ENCODE assay signal across 8 cellular contexts in genomic region chr20:46111028-46111835, GRCh38.
DNase-seq lines count a peak whose midpoint lies in the region; ATAC-seq and FAIRE-seq lines count a peak whose summit lies in the region.

No MANE protein-coding gene starts in this region.

- peak; percentile 35 for ATAC-seq in HG03571 (IDR thresholded peaks at IDR 0.05; ENCODE audit: unreplicated experiment)
- no peak for ATAC-seq in GM19467 (IDR thresholded peaks at IDR 0.05; ENCODE audit: unreplicated experiment)

- DNase-seq in Ammon's horn (ENCODE audit: low spot score) (peak; percentile 66), GM19239 (ENCODE audit: insufficient read length, low spot score) (no peak), germinal center (ENCODE audit: low spot score) (peak; percentile 64), NCI-H1092 (lab: John Stamatoyannopoulos, UW) (no peak), NCI-H2107 (lab: John Stamatoyannopoulos, UW) (no peak), iPS-NIHi11 (ENCODE audit: low spot score) (no peak)

- FAIRE-seq in GM19239 (lab: Jason Lieb, UNC) = peak; percentile 99

Comparison
In these comparisons a context has a peak if more than half of its experiments do, and no peak if none do; other contexts are left out.
1. DNase-seq: peak in Ammon's horn (single experiment) and germinal center (single experiment); none in GM19239 (single experiment), NCI-H1092 (single experiment), NCI-H2107 (single experiment) and iPS-NIHi11 (single experiment).